In genomic region chr9:1052119-1052907, GRCh38 we compare ENCODE assay signal across 10 cellular contexts. TPM values are rescaled to one million over a fixed set of nuclear protein-coding genes. Genes with fewer than 3 reads are reported as not detected.
DNase-seq lines count a peak whose midpoint lies in the region; ATAC-seq lines count a peak whose summit lies in the region.
"Had no signal": no experiment of that assay in that cellular context is flagged by ENCODE, and none has a peak within 500 bp of the region (broad histone marks: within the 10 kb centered on the region; RNA-seq: fewer than 3 reads in every experiment).

No MANE protein-coding gene starts in this region.

- H3K9ac ChIP-seq in iPS-20b (ENCODE audit: low read depth, low read length) (no peak overlapping the region), skeletal muscle tissue (ENCODE audit: low read depth in 1 of 3, low read length in 3 of 3) (peak overlapping the region; percentile 50 to 66 (median 57))

- H3K4me1 ChIP-seq in iPS-20b (ENCODE audit: insufficient read depth, low read length) (no peaks in the 10 kb centered on the region; the same call in none of the 2 replicates), skeletal muscle tissue (ENCODE audit: control insufficient read depth in 3 of 3, insufficient read depth in 3 of 3, low read length in 3 of 3) (peaks cover 25 to 45% (median 33%) of the 10 kb centered on the region in 3 donors)

- H3K36me3 Mint-ChIP-seq in activated CD4-positive, alpha-beta memory T cell treated with anti-CD3 and anti-CD28 coated beads for 36 hours = peaks cover 8% of the 10 kb centered on the region

- H3K27ac Mint-ChIP-seq in activated CD4-positive, alpha-beta memory T cell treated with anti-CD3 and anti-CD28 coated beads for 36 hours = no peak overlapping the region

- H3K4me1 Mint-ChIP-seq in activated CD4-positive, alpha-beta memory T cell treated with anti-CD3 and anti-CD28 coated beads for 36 hours (ENCODE audit: low read depth) = peaks cover 45% of the 10 kb centered on the region

- H3K27me3 ChIP-seq in iPS-20b (ENCODE audit: insufficient read depth, low read length) (peaks cover 100% of the 10 kb centered on the region), skeletal muscle tissue (ENCODE audit: control insufficient read depth in 3 of 3, insufficient read depth in 3 of 3, low read length in 3 of 3) (peaks cover 39 to 60% (median 50%) of the 10 kb centered on the region in 3 donors)

- no peak for ATAC-seq in HG03159 (IDR thresholded peaks at IDR 0.05; ENCODE audit: unreplicated experiment)

- H3K9me3 ChIP-seq in iPS-20b (ENCODE audit: insufficient read depth, low read depth, low read length) (no peaks in the 10 kb centered on the region; the same call in 1 of the 2 replicates), skeletal muscle tissue (ENCODE audit: control insufficient read depth in 3 of 3, low read length in 3 of 3) (no peaks in the 10 kb centered on the region)

- DNase-seq in DMS153 treated with DMSO at 0.1 percent for 48 hours (lab: John Stamatoyannopoulos, UW; ENCODE audit: unreplicated experiment) (peak; percentile 21), DMS153 (lab: John Stamatoyannopoulos, UW) (no peak), NCI-H146 treated with DMSO at 0.1 percent for 48 hours (lab: John Stamatoyannopoulos, UW; ENCODE audit: unreplicated experiment) (no peak), middle frontal gyrus (ENCODE audit: extremely low spot score, low spot score) (no peak)
- no peak for DNase-seq in activated CD4-positive, alpha-beta memory T cell treated with anti-CD3 and anti-CD28 coated beads for 36 hours
- DNase-seq: NCI-H446 had no signal

- POLR2A ChIA-PET in activated CD4-positive, alpha-beta memory T cell treated with anti-CD3 and anti-CD28 coated beads for 36 hours (lab: Charles Lee) = no interaction called here

- H3K27me3 Mint-ChIP-seq in activated CD4-positive, alpha-beta memory T cell treated with anti-CD3 and anti-CD28 coated beads for 36 hours = peaks cover 69% of the 10 kb centered on the region

- H3K9me3 Mint-ChIP-seq in activated CD4-positive, alpha-beta memory T cell treated with anti-CD3 and anti-CD28 coated beads for 36 hours = no peaks in the 10 kb centered on the region

- H3K27ac ChIP-seq in iPS-20b (ENCODE audit: low read length) (no peak overlapping the region), skeletal muscle tissue (ENCODE audit: low read depth, low read length) (peak overlapping the region; percentile 36)
- H3K27ac ChIP-seq: 22Rv1 had no signal

- H3K4me3 ChIP-seq in iPS-20b (ENCODE audit: low read length) (peak overlapping the region; percentile 51), skeletal muscle tissue (ENCODE audit: low read length in 3 of 3) (peak overlapping the region; percentile 59 to 64 (median 63))

- H3K36me3 ChIP-seq in iPS-20b (ENCODE audit: insufficient read depth, low read depth, low read length) (no peaks in the 10 kb centered on the region), skeletal muscle tissue (ENCODE audit: control insufficient read depth in 3 of 3, insufficient read depth in 3 of 3, low read length in 3 of 3) (no peaks in the 10 kb centered on the region)

- intact Hi-C loops in activated CD4-positive, alpha-beta memory T cell treated with anti-CD3 and anti-CD28 coated beads for 36 hours (cut with micrococcal nuclease) = no loop called here

- CTCF ChIA-PET in activated CD4-positive, alpha-beta memory T cell treated with anti-CD3 and anti-CD28 coated beads for 36 hours (lab: Charles Lee) = no interaction called here

- H3K4me3 Mint-ChIP-seq in activated CD4-positive, alpha-beta memory T cell treated with anti-CD3 and anti-CD28 coated beads for 36 hours = peak overlapping the region; percentile 39

RNA-seq across cellular contexts. Expression of gene DMRT2, which starts 2.2 kb away (rescaled TPM):
- under 1 TPM; 0.24 to 0.58 TPM for total RNA-seq in activated CD4-positive, alpha-beta memory T cell treated with anti-CD3 and anti-CD28 coated beads for 36 hours
- 23.5 TPM for total RNA-seq in skeletal muscle tissue

Comparison
In these comparisons a context has a peak if more than half of its experiments do, and no peak if none do; other contexts are left out.
1. RNA of gene DMRT2, which starts 2.2 kb away (total RNA-seq): 23.5 TPM in skeletal muscle tissue (single experiment); 0.24 to 0.58 TPM in activated CD4-positive, alpha-beta memory T cell treated with anti-CD3 and anti-CD28 coated beads for 36 hours; every median in the first group is over 10 times any median in the second.